Comparison of ENCODE assay signal across 14 cellular contexts in the genomic region with DNA sequence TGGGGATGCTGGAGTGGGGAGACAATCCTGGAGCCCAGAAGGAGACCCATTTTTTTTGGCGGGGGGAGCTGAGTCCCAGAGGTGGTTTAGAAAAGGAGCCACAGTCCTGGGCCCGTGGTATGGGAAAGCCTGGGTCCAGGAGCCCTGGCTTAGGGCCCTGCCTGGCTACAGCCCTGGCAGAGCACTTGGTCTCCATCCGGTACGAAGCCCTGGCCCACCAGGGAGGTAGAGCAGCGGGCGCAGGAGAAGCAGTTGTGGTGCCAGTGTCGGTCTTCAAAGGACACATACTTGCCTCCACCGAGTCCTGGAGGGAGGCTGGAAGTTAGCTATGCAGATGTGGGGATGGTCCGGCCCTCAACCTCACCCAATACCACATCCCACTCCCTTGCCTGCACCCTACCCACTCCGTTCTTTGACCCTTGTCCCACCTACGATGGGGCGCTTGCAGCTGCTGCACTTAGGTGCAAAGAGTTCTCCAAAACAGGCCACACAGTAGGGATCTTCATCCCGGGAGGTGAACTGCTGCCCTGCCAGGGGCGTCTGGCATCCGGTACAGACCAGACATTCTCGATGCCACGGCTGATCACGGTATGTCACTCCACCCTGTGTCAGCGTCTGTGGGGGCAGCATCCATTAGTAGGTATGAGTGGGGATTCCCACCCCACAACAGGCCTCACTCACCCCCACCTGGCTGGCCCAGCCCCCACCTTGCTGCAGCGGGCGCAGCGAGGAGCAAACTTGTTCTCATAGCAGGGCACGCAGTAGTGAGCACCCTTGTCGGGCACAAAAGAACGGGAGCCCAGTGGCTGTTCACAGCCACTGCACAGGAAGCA. TPM values are rescaled to one million over a fixed set of nuclear protein-coding genes. Genes with fewer than 3 reads are reported as not detected.
DNase-seq lines count a peak whose midpoint lies in the region; ATAC-seq and TF ChIP-seq lines count a peak whose summit lies in the region.
"Had no signal": no experiment of that assay in that cellular context is flagged by ENCODE, and none has a peak within 500 bp of the region (broad histone marks: within the 10 kb centered on the region; RNA-seq: fewer than 3 reads in every experiment).

No MANE protein-coding gene starts in this region.

- H3K27me3 ChIP-seq in esophagus muscularis mucosa (no peaks in the 10 kb centered on the region), uterus (no peaks in the 10 kb centered on the region), foreskin keratinocyte (no peaks in the 10 kb centered on the region)
- H3K27me3 ChIP-seq: right lobe of liver had no signal

- peaks cover 19% of the 10 kb centered on the region for H3K36me3 Mint-ChIP-seq in osteocyte (ENCODE audit: unreplicated experiment)

- H3K27me3 Mint-ChIP-seq in osteocyte (ENCODE audit: unreplicated experiment), result no peaks in the 10 kb centered on the region
- H3K27me3 Mint-ChIP-seq: activated CD8-positive, alpha-beta memory T cell treated with anti-CD3 and anti-CD28 coated beads, Interleukin-2, amount 10 ng/mL, durations not matched to agents 7 days and 5 days had no signal

- H3K27ac Mint-ChIP-seq in osteocyte (ENCODE audit: unreplicated experiment), result peak overlapping the region; percentile 71

- ATAC-seq in Right ventricle myocardium superior (ENCODE audit: poor library complexity) (no peak), HG02610 (IDR thresholded peaks at IDR 0.05; ENCODE audit: unreplicated experiment) (no peak), foreskin keratinocyte (no peak), HG03460 (IDR thresholded peaks at IDR 0.05; ENCODE audit: unreplicated experiment) (no peak)
- ATAC-seq: activated CD8-positive, alpha-beta memory T cell treated with anti-CD3 and anti-CD28 coated beads, Interleukin-2, amount 10 ng/mL, durations not matched to agents 7 days and 5 days had no signal

- TF ChIP-seq EP300 in esophagus muscularis mucosa (IDR thresholded peaks at IDR 0.05), result no peak

- no peak overlapping the region for H3K4me3 Mint-ChIP-seq in osteocyte (ENCODE audit: unreplicated experiment)
- H3K4me3 Mint-ChIP-seq: activated CD8-positive, alpha-beta memory T cell treated with anti-CD3 and anti-CD28 coated beads, Interleukin-2, amount 10 ng/mL, durations not matched to agents 7 days and 5 days had no signal

- H3K4me1 Mint-ChIP-seq in osteocyte (ENCODE audit: unreplicated experiment), result peaks cover 55% of the 10 kb centered on the region

- no peak overlapping the region for H3K4me3 ChIP-seq in esophagus muscularis mucosa
- H3K4me3 ChIP-seq in uterus, result no peak overlapping the region
- H3K4me3 ChIP-seq: right lobe of liver had no signal

- intact Hi-C loops in Right ventricle myocardium superior (cut with DNase I) (no loop called here), cardiac septum (cut with DNase I) (no loop called here), esophagus muscularis mucosa (cut with DNase I) (no loop called here), uterus (cut with DNase I; ENCODE audit: low total_unique reads) (no loop called here)

- no peaks in the 10 kb centered on the region for H3K9me3 Mint-ChIP-seq in osteocyte (ENCODE audit: unreplicated experiment)

- WGBS in esophagus muscularis mucosa, result 84% methylated on average over 19 of the region's 25 CpGs

- H3K27ac ChIP-seq in esophagus muscularis mucosa (replicated peaks in 1 of 4) (peak overlapping the region; percentile 93 to 97 (median 95)), uterus (peak overlapping the region; percentile 94 to 97), foreskin keratinocyte (no peak overlapping the region)

- DNase-seq in Right ventricle myocardium superior, result peak; percentile 36
- no peak for DNase-seq in cardiac septum (ENCODE audit: low spot score)
- no peak for DNase-seq in esophagus muscularis mucosa (ENCODE audit: extremely low spot score)
- no peak for DNase-seq in osteocyte (ENCODE audit: extremely low spot score, unreplicated experiment)
- DNase-seq in uterus, result no peak
- no peak for DNase-seq in foreskin keratinocyte
- DNase-seq: ACHN; activated CD8-positive, alpha-beta memory T cell treated with anti-CD3 and anti-CD28 coated beads, Interleukin-2, amount 10 ng/mL, durations not matched to agents 7 days and 5 days; NCI-H1105; NCI-H524 treated with DMSO at 0.1 percent for 48 hours; right lobe of liver; RPMI8226 had no signal

- TF ChIP-seq CTCF in esophagus muscularis mucosa (IDR thresholded peaks at IDR 0.05), result no peak
- no peak for TF ChIP-seq CTCF in osteocyte (IDR thresholded peaks at IDR 0.05)
- TF ChIP-seq CTCF in uterus (IDR thresholded peaks at IDR 0.05), result no peak
- no peak for TF ChIP-seq CTCF in foreskin keratinocyte (conservative IDR thresholded peaks at IDR 0.05)

- H3K4me1 ChIP-seq in esophagus muscularis mucosa (peaks cover 76 to 81% (median 79%) of the 10 kb centered on the region in 4 donors), uterus (peaks cover 8 to 26% of the 10 kb centered on the region in 2 donors), foreskin keratinocyte (peaks cover 20% of the 10 kb centered on the region)

- H3K9me3 ChIP-seq in esophagus muscularis mucosa (no peaks in the 10 kb centered on the region), uterus (no peaks in the 10 kb centered on the region)
- H3K9me3 ChIP-seq: right lobe of liver had no signal

- H3K36me3 ChIP-seq in esophagus muscularis mucosa (peaks cover 0 to 24% (median 21%) of the 10 kb centered on the region in 4 donors), uterus (no peaks in the 10 kb centered on the region)
- H3K36me3 ChIP-seq: right lobe of liver had no signal

- no peak for TF ChIP-seq POLR2A in esophagus muscularis mucosa (IDR thresholded peaks at IDR 0.05; ENCODE audit: low read depth)
- no peak for TF ChIP-seq POLR2A in uterus (IDR thresholded peaks at IDR 0.05)

RNA-seq across cellular contexts. Expression of gene SF3A3, which starts 7.7 kb away (rescaled TPM):
- total RNA-seq in Right ventricle myocardium superior (23.5 TPM), cardiac septum (30.9 TPM), esophagus muscularis mucosa (10 to 100 TPM; 38.2 to 42.4 (median 40.6) TPM), osteocyte (51.4 and 55.3 TPM in 2 replicates), uterus (100 to 1,000 TPM in 1 of 4 donors, 10 to 100 TPM in 3; 22.6 to 102 (median 45.4) TPM), foreskin keratinocyte (77.6 and 102 TPM in 2 replicates)
- polyA plus RNA-seq in foreskin keratinocyte, result 40.1 and 49.1 TPM in 2 replicates

RNA-seq across cellular contexts. Expression of gene FHL3, which starts 7.8 kb away (rescaled TPM):
- total RNA-seq in Right ventricle myocardium superior, result 25.4 TPM
- total RNA-seq in cardiac septum, result 9.8 TPM
- 10 to 100 TPM; 38.3 to 76.9 (median 52.9) TPM for total RNA-seq in esophagus muscularis mucosa
- total RNA-seq in osteocyte, result 39.1 and 40.4 TPM in 2 replicates
- 10 to 100 TPM; 21.0 to 97.5 (median 42.1) TPM for total RNA-seq in uterus
- 12.1 and 15.8 TPM in 2 replicates for total RNA-seq in foreskin keratinocyte
- 22.9 and 32.8 TPM in 2 replicates for polyA plus RNA-seq in foreskin keratinocyte

RNA-seq across cellular contexts. Expression of gene UTP11, which starts 15.1 kb away (rescaled TPM):
- 46.5 TPM for total RNA-seq in Right ventricle myocardium superior
- 29.8 TPM for total RNA-seq in cardiac septum
- total RNA-seq in esophagus muscularis mucosa, result 10 to 100 TPM; 39.7 to 55.8 (median 42.4) TPM
- total RNA-seq in osteocyte, result 32.6 and 34.4 TPM in 2 replicates
- total RNA-seq in uterus, result 10 to 100 TPM in 3 of 4 donors, 1 to 10 TPM in 1; 8.2 to 60.3 (median 36.9) TPM
- total RNA-seq in foreskin keratinocyte, result 51.0 and 65.2 TPM in 2 replicates
- 50.6 and 64.0 TPM in 2 replicates for polyA plus RNA-seq in foreskin keratinocyte

RNA-seq across cellular contexts. Expression of gene POU3F1, which starts 49.1 kb away (rescaled TPM):
- total RNA-seq in Right ventricle myocardium superior (0.16 TPM), cardiac septum (not detected), esophagus muscularis mucosa (1 to 10 TPM in 1 of 4 donors, under 1 TPM in 2, not detected in 1; 0.29 to 1.3 (median 0.33) TPM), osteocyte (1.5 and 1.8 TPM in 2 replicates), uterus (not detected), foreskin keratinocyte (0.14 and 0.25 TPM in 2 replicates)
- 0.08 and 0.12 TPM in 2 replicates for polyA plus RNA-seq in foreskin keratinocyte

RNA-seq across cellular contexts. Expression of gene INPP5B, which starts 50.6 kb away (rescaled TPM):
- 8.7 TPM for total RNA-seq in Right ventricle myocardium superior
- 13.7 TPM for total RNA-seq in cardiac septum
- 10 to 100 TPM; 31.1 to 38.9 (median 36.8) TPM for total RNA-seq in esophagus muscularis mucosa
- total RNA-seq in osteocyte, result 36.2 and 36.5 TPM in 2 replicates
- total RNA-seq in uterus, result 10 to 100 TPM; 20.2 to 79.4 (median 46.8) TPM
- 7.3 and 8.0 TPM in 2 replicates for total RNA-seq in foreskin keratinocyte
- polyA plus RNA-seq in foreskin keratinocyte, result 2.7 and 3.2 TPM in 2 replicates
